16 cellular contexts compared by ENCODE assay signal in genomic region chr7:29569648-29570047, GRCh38. TPM values are rescaled to one million over a fixed set of nuclear protein-coding genes. Genes with fewer than 3 reads are reported as not detected.
A peak's percentile ranks its signal among the peaks of the same experiment; 100 is the strongest.
DNase-seq lines count a peak whose midpoint lies in the region; ATAC-seq, FAIRE-seq and TF ChIP-seq lines count a peak whose summit lies in the region.
"Had no signal": no experiment of that assay in that cellular context is flagged by ENCODE, and none has a peak within 500 bp of the region (broad histone marks: within the 10 kb centered on the region; RNA-seq: fewer than 3 reads in every experiment).

No MANE protein-coding gene starts in this region.

- no peaks in the 10 kb centered on the region for H4K20me1 ChIP-seq in HCT116 (ENCODE audit: insufficient read depth)

- TF ChIP-seq POLR2A in A549 (IDR thresholded peaks at IDR 0.05; ENCODE audit: low read length) = no peak
- TF ChIP-seq POLR2A in HCT116 (IDR thresholded peaks at IDR 0.05; ENCODE audit: borderline replicate concordance, extremely low read depth, insufficient read depth, insufficient read length) = no peak

- no peak for TF ChIP-seq RAD21 in A549 (conservative IDR thresholded peaks at IDR 0.05 in 1 of 2, IDR thresholded peaks at IDR 0.05 in 1 of 2)
- no peak for TF ChIP-seq RAD21 in HCT116 (IDR thresholded peaks at IDR 0.05; ENCODE audit: low read depth)

- H3K9me3 ChIP-seq in A549 (no peaks in the 10 kb centered on the region), HCT116 (ENCODE audit: control insufficient read depth in 1 of 2, insufficient read depth in 1 of 2, low read depth in 1 of 2, low read length in 2 of 2) (no peaks in the 10 kb centered on the region)
- H3K9me3 ChIP-seq: stomach had no signal

- ATAC-seq in A549 = no peak
- ATAC-seq in HCT116 = 0 out of 2 replicates have a peak, but pooled peaks have one; percentile 35
- ATAC-seq in GM19467 (IDR thresholded peaks at IDR 0.05; ENCODE audit: unreplicated experiment) = no peak
- ATAC-seq in HG02571 (IDR thresholded peaks at IDR 0.05; ENCODE audit: unreplicated experiment) = no peak
- ATAC-seq: activated naive CD4-positive, alpha-beta T cell treated with anti-CD3 and anti-CD28 coated beads, Interleukin-2, amount 50 U/mL, for 72 hours; foreskin keratinocyte; T-helper 17 cell had no signal

- no peak for FAIRE-seq in A549 (lab: Jason Lieb, UNC)

- TF ChIP-seq EP300 in A549 (IDR thresholded peaks at IDR 0.05) = no peak

- TF ChIP-seq CTCF in A549 (IDR thresholded peaks at IDR 0.05) = no peak
- TF ChIP-seq CTCF in HCT116 (IDR thresholded peaks at IDR 0.05 in 2 of 3, conservative IDR thresholded peaks at IDR 0.05 in 1 of 3; ENCODE audit: borderline replicate concordance in 1 of 3, insufficient read depth in 1 of 3, low read depth in 2 of 3, low read length in 2 of 3) = no peak
- no peak for TF ChIP-seq CTCF in fibroblast of pulmonary artery (IDR thresholded peaks at IDR 0.05; ENCODE audit: low read length, missing control alignments)

- no peaks in the 10 kb centered on the region for H3K9me2 ChIP-seq in HCT116 (ENCODE audit: insufficient read depth)

- H3K4me3 ChIP-seq in A549 (no peak overlapping the region), HCT116 (replicated peaks in 1 of 2; ENCODE audit: low read depth in 1 of 2, low read length in 2 of 2) (no peak overlapping the region), fibroblast of pulmonary artery (replicated peaks; ENCODE audit: low read depth, low read length) (no peak overlapping the region)
- H3K4me3 ChIP-seq: stomach had no signal

- peak overlapping the region; percentile 8 for H2AFZ ChIP-seq in HCT116 (ENCODE audit: low read depth, low read length, poor library complexity, severe bottlenecking)

- no peaks in the 10 kb centered on the region for H3K79me2 ChIP-seq in HCT116 (ENCODE audit: insufficient read depth, low read length)

- RAD21 ChIA-PET in HCT116 (lab: Charles Lee; ENCODE audit: low non-redundant PET in 1 of 2, low total read pairs in 2 of 2, uncharacterized antibody in 2 of 2, unreplicated experiment in 2 of 2) = no interaction called here

- peak overlapping the region; percentile 1; the same call in 1 of the 3 replicates for H3K4me2 ChIP-seq in A549
- no peak overlapping the region for H3K4me2 ChIP-seq in HCT116 (ENCODE audit: low read length)

- intact Hi-C loops in HCT116 (cut with micrococcal nuclease) = no loop called here

- DNase-seq in A549 (ENCODE audit: low read depth in 1 of 2, low spot score in 1 of 2) = no peak
- DNase-seq in HCT116 (ENCODE audit: low read depth, low spot score) = no peak
- peak; percentile 55 for DNase-seq in NCI-H748 treated with DMSO at 0.1 percent for 48 hours (lab: John Stamatoyannopoulos, UW)
- DNase-seq in fibroblast of pulmonary artery (ENCODE audit: low read depth) = peak; percentile 50
- no peak for DNase-seq in superior temporal gyrus (ENCODE audit: extremely low spot score)
- DNase-seq in GOT3 (lab: John Stamatoyannopoulos, UW) = no peak
- DNase-seq: DMS 273 treated with DMSO at 0.1 percent for 48 hours, midbrain, NCI-H446 treated with DMSO at 0.1 percent for 48 hours, stomach, T-helper 17 cell had no signal

- H3K36me3 ChIP-seq in HCT116 (ENCODE audit: control insufficient read depth in 1 of 2, insufficient read depth in 2 of 2, low read length in 2 of 2) = no peaks in the 10 kb centered on the region

- no peak overlapping the region for H3K27ac ChIP-seq in A549
- no peak overlapping the region for H3K27ac ChIP-seq in HCT116 (ENCODE audit: low read depth, low read length)
- H3K27ac ChIP-seq: foreskin keratinocyte, stomach had no signal

- CTCF ChIA-PET in A549 (lab: Yijun Ruan, JAX) (interaction anchor here (0.6 kb wide), 1 partner anchor 70 kb away, joined by 3 read pairs; no protein-coding TSS in a partner anchor), HCT116 (lab: Charles Lee) (no interaction called here)

- no TSS peak for BruUV-seq in HCT116 (replicated peaks; lab: Mats Ljungman, UMichigan)

- no peak overlapping the region for H3K9ac ChIP-seq in HCT116 (ENCODE audit: low read length)

- POLR2A ChIA-PET in A549 (lab: Yijun Ruan, JAX) = no interaction called here
- POLR2A ChIA-PET in HCT116 (lab: Charles Lee) = no interaction called here

- peaks cover 7% of the 10 kb centered on the region; the same call in 2 of the 3 replicates for H3K4me1 ChIP-seq in A549
- H3K4me1 ChIP-seq in HCT116 (ENCODE audit: control insufficient read depth in 1 of 2, insufficient read depth in 2 of 2, low read length in 2 of 2) = peaks cover 3 to 10% of the 10 kb centered on the region in 2 experiments; a peak in 2 of 4 replicates

- H3K27me3 ChIP-seq in HCT116 (ENCODE audit: insufficient read depth, low read length) = no peaks in the 10 kb centered on the region
- H3K27me3 ChIP-seq: foreskin keratinocyte had no signal

- WGBS in A549 (ENCODE audit: missing lambda C conversion rate) = 25% methylated on average over 6 of the region's 6 CpGs

TF ChIP-seq in A549, 52 proteins besides CTCF, POLR2A, EP300 and RAD21:
- no peak for TF ChIP-seq CBX2 (IDR thresholded peaks at IDR 0.05; ENCODE audit: borderline replicate concordance, low read depth)
- TF ChIP-seq ZSCAN20 (CRISPR knock-in tag; IDR thresholded peaks at IDR 0.05) = no peak
- TF ChIP-seq FOSB (CRISPR knock-in tag; IDR thresholded peaks at IDR 0.05) = no peak
- TF ChIP-seq MAFK (IDR thresholded peaks at IDR 0.05; ENCODE audit: partially characterized antibody) = peak; percentile 76

TF ChIP-seq in HCT116, 20 proteins besides CTCF, POLR2A, EP300 and RAD21:
- 0 out of 2 replicates have a peak, but pooled peaks have one; percentile 17 for TF ChIP-seq FOSL1 (IDR thresholded peaks at IDR 0.05; ENCODE audit: low read depth)
- TF ChIP-seq ZNF274 (IDR thresholded peaks at IDR 0.05; ENCODE audit: low read depth, low read length) = no peak

RNA-seq across cellular contexts. Expression of gene PRR15, which starts 6.0 kb away (rescaled TPM):
- polyA plus RNA-seq in A549 (2011; rRNA removed) = 1.6 and 1.8 TPM in 2 replicates
- polyA plus RNA-seq in A549 (2012; cell fraction: cytosol; rRNA removed) = 0.30 and 0.40 TPM in 2 replicates
- 0.13 and 0.55 TPM in 2 replicates for polyA plus RNA-seq in A549 (2012; cell fraction: nucleus; rRNA removed)
- polyA plus RNA-seq in A549 (2017; fragmentation: RNase III; extraction: RNeasy Plus Mini Kit Qiagen cat#74134 plus additional on column Dnase treatment) = 0.88 to 2.5 TPM (median 1.9 TPM) in 3 replicates
- 0.29 and 0.50 TPM in 2 replicates for polyA minus RNA-seq in A549 (2011; rRNA and poly(A)+ RNA removed)
- 2.9 TPM for total RNA-seq in HCT116 (2021; ENCODE audit: unreplicated experiment)
- polyA plus RNA-seq in HCT116 (2012) = 1.2 and 1.3 TPM in 2 replicates
- total RNA-seq: activated naive CD4-positive, alpha-beta T cell treated with anti-CD3 and anti-CD28 coated beads, Interleukin-2, amount 50 U/mL, for 72 hours; skeletal muscle tissue; T-helper 17 cell had no signal

Comparison
In these comparisons a context has a peak if more than half of its experiments do, and no peak if none do; other contexts are left out.
1. DNase-seq: peak in NCI-H748 treated with DMSO at 0.1 percent for 48 hours (single experiment) and fibroblast of pulmonary artery (single experiment); none in A549 (0 of 2), HCT116 (single experiment), superior temporal gyrus (single experiment) and GOT3 (single experiment).